Comparison of ENCODE assay signal across 17 cellular contexts in genomic region chr4:84279678-84280077, GRCh38.
DNase-seq lines count a peak whose midpoint lies in the region; ATAC-seq, FAIRE-seq and TF ChIP-seq lines count a peak whose summit lies in the region.
"Had no signal": no experiment of that assay in that cellular context is flagged by ENCODE, and none has a peak within 500 bp of the region (broad histone marks: within the 10 kb centered on the region; RNA-seq: fewer than 3 reads in every experiment).

No MANE protein-coding gene starts in this region.

- no peak overlapping the region for H3K9ac ChIP-seq in K562 (ENCODE audit: insufficient read depth in 1 of 2, low read depth in 2 of 2, low read length in 2 of 2)

- TF ChIP-seq CTCF in AG10803 (conservative IDR thresholded peaks at IDR 0.05; ENCODE audit: low read length): no peak
- no peak for TF ChIP-seq CTCF in K562 (IDR thresholded peaks at IDR 0.05 in 2 of 3, conservative IDR thresholded peaks at IDR 0.05 in 1 of 3; ENCODE audit: insufficient read depth in 2 of 3, low read depth in 1 of 3, low read length in 3 of 3)

- no TSS peak for BruUV-seq in K562 (replicated peaks; lab: Mats Ljungman, UMichigan)

- intact Hi-C loops in K562 (cut with micrococcal nuclease): no loop called here

- POLR2A ChIA-PET in K562 (lab: Yijun Ruan, JAX): interaction anchor here (0.9 kb wide), 1 partner anchor 19 kb away, joined by 4 read pairs; no protein-coding TSS in a partner anchor

- H3K4me2 ChIP-seq in K562 (ENCODE audit: insufficient read depth, low read length): no peak overlapping the region

- H3K4me3 ChIP-seq in AG10803 (ENCODE audit: low read length) (no peak overlapping the region), K562 (no peak overlapping the region)
- H3K4me3 ChIP-seq: right atrium auricular region, SJSA1 had no signal

- no peak for TF ChIP-seq POLR2A in K562 (conservative IDR thresholded peaks at IDR 0.05)

- no peak for TF ChIP-seq RAD21 in K562 (CRISPR knock-in tag; conservative IDR thresholded peaks at IDR 0.05 in 1 of 2, IDR thresholded peaks at IDR 0.05 in 1 of 2)

- 0% methylated on average over 1 of the region's 1 CpG for WGBS in K562 (ENCODE audit: insufficient coverage, low coverage, missing lambda C conversion rate)

- H3K27ac ChIP-seq in K562 (ENCODE audit: extremely low read depth, low read depth, low read length): no peak overlapping the region
- H3K27ac ChIP-seq: epithelial cell of prostate, neutrophil, right atrium auricular region, SJSA1 had no signal

- FAIRE-seq in K562 (lab: Jason Lieb, UNC): no peak

- no peaks in the 10 kb centered on the region for H3K79me2 ChIP-seq in K562 (ENCODE audit: control insufficient read depth, insufficient read depth, low read length)

- H3K9me1 ChIP-seq in K562 (ENCODE audit: control insufficient read depth, insufficient read depth, low read length): no peaks in the 10 kb centered on the region

- no peak for ATAC-seq in K562

- no peaks in the 10 kb centered on the region for H4K20me1 ChIP-seq in K562 (replicated peaks; ENCODE audit: control insufficient read depth, insufficient read depth, low read length)

- H3K4me1 ChIP-seq in K562 (replicated peaks in 1 of 2; ENCODE audit: control insufficient read depth in 2 of 2, insufficient read depth in 2 of 2, low read length in 2 of 2): no peaks in the 10 kb centered on the region
- H3K4me1 ChIP-seq: right atrium auricular region, SJSA1 had no signal

- DNase-seq in AG10803 (ENCODE audit: low read depth) (peak; percentile 8), LHCN-M2 (ENCODE audit: low read depth) (peak; percentile 2), K562 (ENCODE audit: extremely low read depth in 1 of 4, low spot score in 3 of 4) (no peak), kidney tubule cell (ENCODE audit: low spot score) (peak; percentile 33), HK-2 (ENCODE audit: unreplicated experiment) (no peak), amniotic stem cell (lab: John Stamatoyannopoulos, UW) (no peak), NCI-H1092 treated with DMSO at 0.1 percent for 48 hours (lab: John Stamatoyannopoulos, UW) (no peak), RPMI8226 (no peak)
- DNase-seq: activated CD4-positive, CD25-positive, alpha-beta regulatory T cell; dermis blood vessel endothelial cell; DND-41; NCI-H1436; NCI-H2171 treated with DMSO at 0.1 percent for 48 hours had no signal

- no peaks in the 10 kb centered on the region; the same call in 2 of the 3 replicates for H3K36me3 ChIP-seq in K562 (ENCODE audit: control insufficient read depth, insufficient read depth, low read length)
- H3K36me3 ChIP-seq: neutrophil, right atrium auricular region, SJSA1 had no signal

- no peak overlapping the region for H2AFZ ChIP-seq in K562 (ENCODE audit: low read depth, low read length)

- H3K27me3 ChIP-seq in K562 (ENCODE audit: control insufficient read depth in 2 of 2, insufficient read depth in 2 of 2, low read length in 2 of 2): no peaks in the 10 kb centered on the region
- H3K27me3 ChIP-seq: neutrophil, right atrium auricular region, SJSA1 had no signal

- no peak for TF ChIP-seq EP300 in K562 (IDR thresholded peaks at IDR 0.05; ENCODE audit: low read length)

- in situ Hi-C loops in K562 (cut with MboI): no loop called here

- CTCF ChIA-PET in K562 (lab: Yijun Ruan, JAX; ENCODE audit: low intra/inter-chr PET ratio): no interaction called here

- H3K9me3 ChIP-seq in K562 (replicated peaks; ENCODE audit: control insufficient read depth, insufficient read depth, low read depth, low read length): no peaks in the 10 kb centered on the region
- H3K9me3 ChIP-seq: neutrophil, right atrium auricular region, SJSA1 had no signal

TF ChIP-seq in K562, 482 proteins besides CTCF, POLR2A, EP300 and RAD21:
- TF ChIP-seq SRSF9 (IDR thresholded peaks at IDR 0.05; ENCODE audit: borderline replicate concordance, low read depth, low read length) (no peak), MAFG (tag; conservative IDR thresholded peaks at IDR 0.05) (peak; percentile 68), MAFK (IDR thresholded peaks at IDR 0.05; ENCODE audit: low read length) (peak; percentile 45; the same call in 1 of the 2 replicates), MAFF (IDR thresholded peaks at IDR 0.05; ENCODE audit: low read length) (peak; percentile 36; the same call in 1 of the 2 replicates), DACH1 (IDR thresholded peaks at IDR 0.05; ENCODE audit: partially characterized antibody) (no peak), IFI16 (CRISPR knock-in tag; IDR thresholded peaks at IDR 0.05) (no peak), NFE2 (IDR thresholded peaks at IDR 0.05; ENCODE audit: low read depth) (peak; percentile 59), ZNF316 (IDR thresholded peaks at IDR 0.05) (peak; percentile 33; the same call in 1 of the 2 replicates), C11orf30 (IDR thresholded peaks at IDR 0.05; ENCODE audit: low read depth) (peak; percentile 51), ARHGAP35 (IDR thresholded peaks at IDR 0.05; ENCODE audit: partially characterized antibody) (no peak)
- TF ChIP-seq, protein P1, sequence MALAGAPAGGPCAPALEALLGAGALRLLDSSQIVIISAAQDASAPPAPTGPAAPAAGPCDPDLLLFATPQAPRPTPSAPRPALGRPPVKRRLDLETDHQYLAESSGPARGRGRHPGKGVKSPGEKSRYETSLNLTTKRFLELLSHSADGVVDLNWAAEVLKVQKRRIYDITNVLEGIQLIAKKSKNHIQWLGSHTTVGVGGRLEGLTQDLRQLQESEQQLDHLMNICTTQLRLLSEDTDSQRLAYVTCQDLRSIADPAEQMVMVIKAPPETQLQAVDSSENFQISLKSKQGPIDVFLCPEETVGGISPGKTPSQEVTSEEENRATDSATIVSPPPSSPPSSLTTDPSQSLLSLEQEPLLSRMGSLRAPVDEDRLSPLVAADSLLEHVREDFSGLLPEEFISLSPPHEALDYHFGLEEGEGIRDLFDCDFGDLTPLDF (CRISPR knock-in tag; IDR thresholded peaks at IDR 0.05): no peak

Comparison
In these comparisons a context has a peak if more than half of its experiments do, and no peak if none do; other contexts are left out.
1. DNase-seq: peak in AG10803 (single experiment), LHCN-M2 (single experiment) and kidney tubule cell (single experiment); none in K562 (0 of 4), HK-2 (single experiment), amniotic stem cell (single experiment), NCI-H1092 treated with DMSO at 0.1 percent for 48 hours (single experiment) and RPMI8226 (single experiment).